ENCODE assay signal across 20 cellular contexts in the genomic region with DNA sequence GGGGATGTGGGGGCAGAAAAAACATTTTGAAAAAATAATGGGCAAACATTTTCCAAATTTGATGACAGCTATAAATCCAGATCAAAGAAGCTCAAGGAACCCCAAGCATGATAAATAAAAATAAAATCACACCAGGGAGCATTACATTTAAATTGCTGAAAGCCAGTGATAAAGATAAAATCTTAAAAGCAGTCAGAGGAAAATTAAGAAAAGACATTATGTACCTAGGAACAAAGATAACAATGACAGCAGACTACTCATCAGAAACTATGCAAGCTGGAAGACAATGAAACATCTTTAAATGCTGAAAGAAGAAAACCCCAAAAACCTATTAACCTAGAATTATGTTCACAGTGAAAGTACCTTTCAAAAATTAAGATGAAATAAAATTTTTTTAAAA. TPM values are rescaled to one million over a fixed set of nuclear protein-coding genes. Genes with fewer than 3 reads are reported as not detected.
DNase-seq lines count a peak whose midpoint lies in the region; ATAC-seq, FAIRE-seq and TF ChIP-seq lines count a peak whose summit lies in the region.
"Had no signal": no experiment of that assay in that cellular context is flagged by ENCODE, and none has a peak within 500 bp of the region (broad histone marks: within the 10 kb centered on the region; RNA-seq: fewer than 3 reads in every experiment).

No MANE protein-coding gene starts in this region.

- FAIRE-seq in A549 (lab: Jason Lieb, UNC), result no peak

- H3K27me3 ChIP-seq in CD4-positive, alpha-beta memory T cell (ENCODE audit: insufficient read depth, low read length), result no peaks in the 10 kb centered on the region
- H3K27me3 ChIP-seq: SJSA1 had no signal

- TF ChIP-seq CTCF in A549 (IDR thresholded peaks at IDR 0.05) (no peak), astrocyte of the spinal cord (IDR thresholded peaks at IDR 0.05; ENCODE audit: low read depth, low read length) (no peak)

- no peaks in the 10 kb centered on the region for H3K36me3 ChIP-seq in CD4-positive, alpha-beta memory T cell (ENCODE audit: insufficient read depth, low read length)
- H3K36me3 ChIP-seq: SJSA1 had no signal

- peaks cover 45% of the 10 kb centered on the region for H3K9me3 ChIP-seq in A549
- peaks cover 0 to 8% of the 10 kb centered on the region in 2 donors for H3K9me3 ChIP-seq in CD4-positive, alpha-beta memory T cell (ENCODE audit: control insufficient read depth in 1 of 2, low read length in 2 of 2)

- TF ChIP-seq RAD21 in A549 (conservative IDR thresholded peaks at IDR 0.05 in 1 of 2, IDR thresholded peaks at IDR 0.05 in 1 of 2), result no peak

- no peak for ATAC-seq in A549
- no peak for ATAC-seq in Right ventricle myocardium inferior
- ATAC-seq: Panc1 had no signal

- H3K4me2 ChIP-seq in A549, result no peak overlapping the region

- peaks cover 2 to 51% (median 39%) of the 10 kb centered on the region in 8 donors for H3K9me3 Mint-ChIP-seq in CD4-positive, alpha-beta memory T cell

- in situ Hi-C loops in Caki2 (cut with HindIII; ENCODE audit: low pct_unique_long_range_greater_than_20kb, low sequenced_read_pairs) (no loop called here), astrocyte of the spinal cord (cut with HindIII; ENCODE audit: low sequenced_read_pairs) (no loop called here)

- H3K4me3 ChIP-seq in A549 (no peak overlapping the region), astrocyte of the spinal cord (ENCODE audit: low read depth, low read length) (no peak overlapping the region)
- no peak overlapping the region for H3K4me3 ChIP-seq in CD4-positive, alpha-beta memory T cell (ENCODE audit: low read length in 2 of 2)
- H3K4me3 ChIP-seq: SJSA1 had no signal

- H3K4me3 Mint-ChIP-seq in CD4-positive, alpha-beta memory T cell, result no peak overlapping the region
- H3K4me3 Mint-ChIP-seq: H9 had no signal

- peaks cover 13 to 19% of the 10 kb centered on the region in 2 donors for H3K27me3 Mint-ChIP-seq in CD4-positive, alpha-beta memory T cell

- intact Hi-C loops in Right ventricle myocardium inferior (cut with DNase I), result no loop called here
- intact Hi-C loops in CD4-positive, alpha-beta memory T cell (cut with micrococcal nuclease), result no loop called here

- no peak overlapping the region for H3K27ac ChIP-seq in A549
- no peak overlapping the region for H3K27ac ChIP-seq in CD4-positive, alpha-beta memory T cell (ENCODE audit: low read depth, low read length)
- H3K27ac ChIP-seq: C4-2B, HL-60, SJSA1 had no signal

- TF ChIP-seq EP300 in A549 (IDR thresholded peaks at IDR 0.05), result no peak

- no peak for TF ChIP-seq POLR2A in A549 (IDR thresholded peaks at IDR 0.05; ENCODE audit: low read length)

- CTCF ChIA-PET in A549 (lab: Yijun Ruan, JAX), result interaction anchor here (0.5 kb wide), 1 partner anchor 1021 kb away, joined by 3 read pairs; no protein-coding TSS in a partner anchor
- CTCF ChIA-PET in CD4-positive, alpha-beta memory T cell (lab: Charles Lee; ENCODE audit: partially characterized antibody), result no interaction called here

- H3K4me1 Mint-ChIP-seq in CD4-positive, alpha-beta memory T cell, result no peaks in the 10 kb centered on the region

- H3K36me3 Mint-ChIP-seq in CD4-positive, alpha-beta memory T cell, result peaks cover 5 to 27% of the 10 kb centered on the region in 2 donors

- DNase-seq in A549 (ENCODE audit: low read depth in 1 of 2, low spot score in 1 of 2) (no peak), Caki2 (ENCODE audit: low read depth) (peak; percentile 16), NAMALWA (ENCODE audit: low spot score) (peak; percentile 14), astrocyte of the spinal cord (ENCODE audit: low read depth, low spot score) (peak; percentile 8), Right ventricle myocardium inferior (ENCODE audit: missing footprints) (no peak)
- DNase-seq in activated CD4-positive, alpha-beta T cell treated with anti-CD3 and anti-CD28 coated beads, Interleukin-2, amount 50 U/mL, for 4 hours, result no peak
- DNase-seq in CD4-positive, alpha-beta memory T cell, result no peak
- DNase-seq: AML-193, DMS79, H9, IMR-90, NCI-H187, NCI-H226, NCI-H524, T-helper 2 cell had no signal

- H3K27ac Mint-ChIP-seq in CD4-positive, alpha-beta memory T cell, result no peak overlapping the region
- H3K27ac Mint-ChIP-seq: H9 had no signal

- POLR2A ChIA-PET in A549 (lab: Yijun Ruan, JAX), result interaction anchor here (0.7 kb wide), 1 partner anchor 146 kb away, joined by 3 read pairs; no protein-coding TSS in a partner anchor
- POLR2A ChIA-PET in CD4-positive, alpha-beta memory T cell (lab: Charles Lee; ENCODE audit: partially characterized antibody), result no interaction called here

- no peaks in the 10 kb centered on the region for H3K4me1 ChIP-seq in A549
- no peaks in the 10 kb centered on the region for H3K4me1 ChIP-seq in CD4-positive, alpha-beta memory T cell (ENCODE audit: insufficient read depth, low read length)
- H3K4me1 ChIP-seq: SJSA1 had no signal

TF ChIP-seq in A549, 52 proteins besides CTCF, POLR2A, EP300 and RAD21:
- TF ChIP-seq, protein P1, sequence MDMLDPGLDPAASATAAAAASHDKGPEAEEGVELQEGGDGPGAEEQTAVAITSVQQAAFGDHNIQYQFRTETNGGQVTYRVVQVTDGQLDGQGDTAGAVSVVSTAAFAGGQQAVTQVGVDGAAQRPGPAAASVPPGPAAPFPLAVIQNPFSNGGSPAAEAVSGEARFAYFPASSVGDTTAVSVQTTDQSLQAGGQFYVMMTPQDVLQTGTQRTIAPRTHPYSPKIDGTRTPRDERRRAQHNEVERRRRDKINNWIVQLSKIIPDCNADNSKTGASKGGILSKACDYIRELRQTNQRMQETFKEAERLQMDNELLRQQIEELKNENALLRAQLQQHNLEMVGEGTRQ (IDR thresholded peaks at IDR 0.05), result no peak
- no peak for TF ChIP-seq GATA3 (IDR thresholded peaks at IDR 0.05; ENCODE audit: borderline replicate concordance)
- no peak for TF ChIP-seq HDAC2 (IDR thresholded peaks at IDR 0.05)
- TF ChIP-seq TFCP2L1 (CRISPR knock-in tag; IDR thresholded peaks at IDR 0.05), result no peak
- TF ChIP-seq CHD4 (IDR thresholded peaks at IDR 0.05; ENCODE audit: borderline replicate concordance), result no peak
- no peak for TF ChIP-seq POLR2AphosphoS2 (conservative IDR thresholded peaks at IDR 0.05; ENCODE audit: low read length)
- TF ChIP-seq, protein P2, sequence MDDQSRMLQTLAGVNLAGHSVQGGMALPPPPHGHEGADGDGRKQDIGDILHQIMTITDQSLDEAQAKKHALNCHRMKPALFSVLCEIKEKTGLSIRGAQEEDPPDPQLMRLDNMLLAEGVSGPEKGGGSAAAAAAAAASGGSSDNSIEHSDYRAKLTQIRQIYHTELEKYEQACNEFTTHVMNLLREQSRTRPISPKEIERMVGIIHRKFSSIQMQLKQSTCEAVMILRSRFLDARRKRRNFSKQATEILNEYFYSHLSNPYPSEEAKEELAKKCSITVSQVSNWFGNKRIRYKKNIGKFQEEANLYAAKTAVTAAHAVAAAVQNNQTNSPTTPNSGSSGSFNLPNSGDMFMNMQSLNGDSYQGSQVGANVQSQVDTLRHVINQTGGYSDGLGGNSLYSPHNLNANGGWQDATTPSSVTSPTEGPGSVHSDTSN (IDR thresholded peaks at IDR 0.05), result no peak
- TF ChIP-seq, protein P3, sequence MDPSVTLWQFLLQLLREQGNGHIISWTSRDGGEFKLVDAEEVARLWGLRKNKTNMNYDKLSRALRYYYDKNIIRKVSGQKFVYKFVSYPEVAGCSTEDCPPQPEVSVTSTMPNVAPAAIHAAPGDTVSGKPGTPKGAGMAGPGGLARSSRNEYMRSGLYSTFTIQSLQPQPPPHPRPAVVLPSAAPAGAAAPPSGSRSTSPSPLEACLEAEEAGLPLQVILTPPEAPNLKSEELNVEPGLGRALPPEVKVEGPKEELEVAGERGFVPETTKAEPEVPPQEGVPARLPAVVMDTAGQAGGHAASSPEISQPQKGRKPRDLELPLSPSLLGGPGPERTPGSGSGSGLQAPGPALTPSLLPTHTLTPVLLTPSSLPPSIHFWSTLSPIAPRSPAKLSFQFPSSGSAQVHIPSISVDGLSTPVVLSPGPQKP (IDR thresholded peaks at IDR 0.05; ENCODE audit: low read depth, low read length), result no peak
- TF ChIP-seq SREBF2 (IDR thresholded peaks at IDR 0.05), result no peak
- TF ChIP-seq MAZ (IDR thresholded peaks at IDR 0.05; ENCODE audit: borderline replicate concordance, low read depth, low read length), result no peak
- no peak for TF ChIP-seq HOXA7 (CRISPR knock-in tag; IDR thresholded peaks at IDR 0.05)
- peak; percentile 68; the same call in 1 of the 2 replicates for TF ChIP-seq FOXS1 (CRISPR knock-in tag; IDR thresholded peaks at IDR 0.05)
- TF ChIP-seq, protein P4, sequence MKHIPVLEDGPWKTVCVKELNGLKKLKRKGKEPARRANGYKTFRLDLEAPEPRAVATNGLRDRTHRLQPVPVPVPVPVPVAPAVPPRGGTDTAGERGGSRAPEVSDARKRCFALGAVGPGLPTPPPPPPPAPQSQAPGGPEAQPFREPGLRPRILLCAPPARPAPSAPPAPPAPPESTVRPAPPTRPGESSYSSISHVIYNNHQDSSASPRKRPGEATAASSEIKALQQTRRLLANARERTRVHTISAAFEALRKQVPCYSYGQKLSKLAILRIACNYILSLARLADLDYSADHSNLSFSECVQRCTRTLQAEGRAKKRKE (CRISPR knock-in tag; IDR thresholded peaks at IDR 0.05; ENCODE audit: low read depth), result no peak
- peak; percentile 63; the same call in 1 of the 2 replicates for TF ChIP-seq KDM1A (IDR thresholded peaks at IDR 0.05; ENCODE audit: low read depth)
- TF ChIP-seq MAFK (IDR thresholded peaks at IDR 0.05; ENCODE audit: partially characterized antibody), result no peak
- TF ChIP-seq RCOR1 (IDR thresholded peaks at IDR 0.05; ENCODE audit: low read depth, low read length), result no peak

RNA-seq across cellular contexts. Expression of a gene that starts 23.3 kb away (rescaled TPM):
- polyA plus RNA-seq in A549 (2011; rRNA removed), result not detected in 2 replicates
- polyA plus RNA-seq in A549 (2012; cell fraction: cytosol; rRNA removed), result not detected in 2 replicates
- not detected in 2 replicates for polyA plus RNA-seq in A549 (2012; cell fraction: nucleus; rRNA removed)
- not detected in 3 replicates for polyA plus RNA-seq in A549 (2017; fragmentation: RNase III; extraction: RNeasy Plus Mini Kit Qiagen cat#74134 plus additional on column Dnase treatment)
- polyA minus RNA-seq in A549 (2011; rRNA and poly(A)+ RNA removed), result not detected in 2 replicates
- not detected in 2 replicates for total RNA-seq in Caki2 (2014; rRNA removed; shearing (Covaris generic); ENCODE audit: low replicate concordance)
- not detected for total RNA-seq in Right ventricle myocardium inferior
- not detected for total RNA-seq in CD4-positive, alpha-beta memory T cell
- under 1 TPM in 1 of 2 donors, not detected in 1; 0.14 TPM for polyA plus RNA-seq in CD4-positive, alpha-beta memory T cell
- total RNA-seq: H9, HT1080, IMR-90, SJSA1 had no signal
- polyA plus RNA-seq: IMR-90 had no signal

Comparison
In these comparisons a context has a peak if more than half of its experiments do, and no peak if none do; other contexts are left out.
1. DNase-seq: peak in Caki2 (single experiment), NAMALWA (single experiment) and astrocyte of the spinal cord (single experiment); none in A549 (0 of 2), Right ventricle myocardium inferior (single experiment), activated CD4-positive, alpha-beta T cell treated with anti-CD3 and anti-CD28 coated beads, Interleukin-2, amount 50 U/mL, for 4 hours (0 of 2) and CD4-positive, alpha-beta memory T cell (0 of 5).